Comparison of ENCODE assay signal across 8 cellular contexts in the genomic region with DNA sequence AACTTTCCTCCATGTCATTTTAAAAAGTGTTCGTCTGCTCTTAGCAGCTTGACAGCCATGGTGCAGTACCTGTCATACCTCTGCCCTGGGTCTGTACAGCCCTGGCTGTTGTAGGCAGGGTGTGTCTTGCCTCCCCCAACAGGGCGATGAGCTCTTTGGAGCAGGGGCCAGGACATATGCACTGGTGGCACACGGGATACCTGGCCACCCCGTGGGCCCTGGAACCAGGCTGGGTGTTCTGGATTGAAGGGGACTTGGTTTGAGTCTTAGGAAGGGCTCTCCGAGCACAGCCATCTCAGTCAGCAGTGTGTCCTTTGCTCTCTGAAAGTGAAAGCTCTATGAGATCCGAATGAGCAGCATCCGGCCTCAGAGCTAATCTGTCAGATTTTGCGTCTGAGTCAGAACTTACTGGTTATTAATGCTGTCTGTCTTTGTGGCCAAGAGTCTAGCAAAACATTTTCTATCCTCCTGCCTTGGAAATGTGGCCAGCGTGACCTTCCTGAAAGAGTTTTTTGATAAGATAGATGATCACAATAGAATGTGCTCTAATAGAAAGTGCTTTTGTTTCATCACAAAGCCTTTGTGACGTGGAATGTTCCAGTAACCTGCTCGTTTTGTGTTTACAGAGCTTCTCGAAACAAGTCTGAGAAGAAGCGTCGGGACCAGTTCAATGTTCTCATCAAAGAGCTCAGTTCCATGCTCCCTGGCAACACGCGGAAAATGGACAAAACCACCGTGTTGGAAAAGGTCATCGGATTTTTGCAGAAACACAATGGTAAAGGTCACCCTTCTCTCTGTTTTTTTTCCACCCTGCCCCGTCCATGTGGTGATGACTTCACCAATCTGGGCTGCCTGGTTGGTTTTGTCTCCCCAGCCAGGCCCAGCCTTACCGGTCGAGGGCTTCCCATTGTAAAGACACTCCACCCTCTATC.
A peak's percentile ranks its signal among the peaks of the same experiment; 100 is the strongest.
DNase-seq lines count a peak whose midpoint lies in the region; ATAC-seq, FAIRE-seq and TF ChIP-seq lines count a peak whose summit lies in the region.

No MANE protein-coding gene starts in this region.

- H3K27me3 Mint-ChIP-seq in naive thymus-derived CD8-positive, alpha-beta T cell, result no peaks in the 10 kb centered on the region

- H3K36me3 Mint-ChIP-seq in naive thymus-derived CD8-positive, alpha-beta T cell, result peaks cover 0 to 33% (median 9%) of the 10 kb centered on the region in 3 donors

- no peak for TF ChIP-seq EP300 in A549 (IDR thresholded peaks at IDR 0.05)

- FAIRE-seq in A549 (lab: Jason Lieb, UNC), result no peak

- H3K9me3 ChIP-seq in A549, result no peaks in the 10 kb centered on the region
- no peaks in the 10 kb centered on the region for H3K9me3 ChIP-seq in Peyer's patch

- H3K4me2 ChIP-seq in A549, result no peak overlapping the region

- no peaks in the 10 kb centered on the region for H3K27me3 ChIP-seq in Peyer's patch

- peaks cover 0 to 5% (median 4%) of the 10 kb centered on the region in 4 donors for H3K4me1 Mint-ChIP-seq in naive thymus-derived CD8-positive, alpha-beta T cell

- peak; percentile 40 to 57; a peak in 5 of 6 replicates for ATAC-seq in A549
- ATAC-seq in GM19351 (IDR thresholded peaks at IDR 0.05; ENCODE audit: unreplicated experiment), result peak; percentile 97
- peak; percentile 59 to 75 for ATAC-seq in naive thymus-derived CD8-positive, alpha-beta T cell
- no peak for ATAC-seq in GM21528 (IDR thresholded peaks at IDR 0.05; ENCODE audit: low FRiP score, unreplicated experiment)

- no peak for DNase-seq in A549 (ENCODE audit: low read depth in 1 of 2, low spot score in 1 of 2)
- peak; percentile 23 to 77 (median 66) for DNase-seq in Peyer's patch
- DNase-seq in dermis microvascular lymphatic vessel endothelial cell (ENCODE audit: low read depth in 2 of 2), result peak; percentile 97 to 98
- DNase-seq in naive thymus-derived CD8-positive, alpha-beta T cell, result peak in 2 of 10 donors; percentile 9 to 11
- no peak for DNase-seq in NCI-H128 (lab: John Stamatoyannopoulos, UW; ENCODE audit: unreplicated experiment)
- no peak for DNase-seq in iPS-NIHi7 (ENCODE audit: extremely low spot score)

- H3K4me1 ChIP-seq in A549 (no peaks in the 10 kb centered on the region), Peyer's patch (peaks cover 0 to 4% (median 1%) of the 10 kb centered on the region in 4 donors)

- CTCF ChIA-PET in A549 (lab: Yijun Ruan, JAX), result interaction anchor here (0.5 to 1.0 kb wide), 3 partner anchors 30 to 226 kb away, joined by 4 to 6 read pairs (median 4); no protein-coding TSS in a partner anchor

- TF ChIP-seq CTCF in A549 (IDR thresholded peaks at IDR 0.05) (no peak), Peyer's patch (IDR thresholded peaks at IDR 0.05) (no peak)

- 83% methylated on average over 18 of the region's 21 CpGs for WGBS in A549 (ENCODE audit: missing lambda C conversion rate)

- H3K36me3 ChIP-seq in Peyer's patch, result peaks cover 0 to 10% (median 0%) of the 10 kb centered on the region in 3 donors

- H3K4me3 ChIP-seq in A549 (no peak overlapping the region), Peyer's patch (peak overlapping the region in 2 of 4 donors; percentile 28 to 32)

- TF ChIP-seq POLR2A in A549 (IDR thresholded peaks at IDR 0.05; ENCODE audit: low read length) (no peak), Peyer's patch (IDR thresholded peaks at IDR 0.05) (peak in 1 of 2 donors; percentile 49)

- POLR2A ChIA-PET in A549 (lab: Yijun Ruan, JAX), result no interaction called here
- POLR2A ChIA-PET in naive thymus-derived CD8-positive, alpha-beta T cell (lab: Charles Lee), result no interaction called here

- TF ChIP-seq RAD21 in A549 (conservative IDR thresholded peaks at IDR 0.05 in 1 of 2, IDR thresholded peaks at IDR 0.05 in 1 of 2), result no peak

- H3K9me3 Mint-ChIP-seq in naive thymus-derived CD8-positive, alpha-beta T cell, result no peaks in the 10 kb centered on the region

- H3K4me3 Mint-ChIP-seq in naive thymus-derived CD8-positive, alpha-beta T cell, result peak overlapping the region in 9 of 10 donors; percentile 4 to 76 (median 31)

- H3K27ac ChIP-seq in A549, result peak overlapping the region in 1 of 2 experiments; percentile 23; a peak in 1 of 6 replicates
- H3K27ac ChIP-seq in Peyer's patch, result peak overlapping the region; percentile 40 to 84 (median 74)

- peak overlapping the region; percentile 60 to 90 (median 86) for H3K27ac Mint-ChIP-seq in naive thymus-derived CD8-positive, alpha-beta T cell

TF ChIP-seq in A549, 52 proteins besides CTCF, POLR2A, EP300 and RAD21:
- TF ChIP-seq HMGXB4 (CRISPR knock-in tag; IDR thresholded peaks at IDR 0.05; ENCODE audit: borderline replicate concordance) (no peak), MAZ (IDR thresholded peaks at IDR 0.05; ENCODE audit: borderline replicate concordance, low read depth, low read length) (no peak), CBX8 (IDR thresholded peaks at IDR 0.05) (no peak), BCL3 (IDR thresholded peaks at IDR 0.05) (no peak)

Comparison
In these comparisons a context has a peak if more than half of its experiments do, and no peak if none do; other contexts are left out.
1. DNase-seq: peak in Peyer's patch (3 of 3) and dermis microvascular lymphatic vessel endothelial cell (2 of 2); none in A549 (0 of 2), NCI-H128 (single experiment) and iPS-NIHi7 (single experiment).